In genomic region chr16:1493746-1494094, GRCh38 we compare ENCODE assay signal across 8 cellular contexts. TPM values are rescaled to one million over a fixed set of nuclear protein-coding genes. Genes with fewer than 3 reads are reported as not detected.
DNase-seq lines count a peak whose midpoint lies in the region; ATAC-seq and TF ChIP-seq lines count a peak whose summit lies in the region.

No MANE protein-coding gene starts in this region.

- peak overlapping the region; percentile 95 for H3K4me3 Mint-ChIP-seq in T-helper 17 cell

- DNase-seq in AG04450 (ENCODE audit: low read depth, low spot score) (no peak), T-helper 17 cell (no peak), fibroblast of mammary gland (ENCODE audit: low read depth) (no peak), omental fat pad (ENCODE audit: low spot score) (no peak), NCI-H1048 (lab: John Stamatoyannopoulos, UW) (no peak), cerebellum (ENCODE audit: low spot score) (no peak), AG08395 (ENCODE audit: low spot score) (no peak)

- peak overlapping the region; percentile 6 for H3K27ac Mint-ChIP-seq in T-helper 17 cell

- CTCF ChIA-PET in AG04450 (lab: Charles Lee) = interaction anchor here (1.3 kb wide), 1 partner anchor 22 kb away, joined by 6 read pairs; no protein-coding TSS in a partner anchor

- TF ChIP-seq CTCF in AG04450 (IDR thresholded peaks at IDR 0.05; ENCODE audit: low read depth, low read length) = no peak
- TF ChIP-seq CTCF in fibroblast of mammary gland (conservative IDR thresholded peaks at IDR 0.05; ENCODE audit: control insufficient read depth, insufficient read depth, low read depth, low read length) = no peak
- TF ChIP-seq CTCF in omental fat pad (IDR thresholded peaks at IDR 0.05) = no peak

- peaks cover 7% of the 10 kb centered on the region for H3K4me1 Mint-ChIP-seq in T-helper 17 cell

- peak; percentile 11 for ATAC-seq in GM21528 (IDR thresholded peaks at IDR 0.05; ENCODE audit: low FRiP score, unreplicated experiment)
- peak; percentile 15 for ATAC-seq in T-helper 17 cell
- peak; percentile 26 for ATAC-seq in omental fat pad (ENCODE audit: low FRiP score)

- no peaks in the 10 kb centered on the region for H3K27me3 Mint-ChIP-seq in T-helper 17 cell

- no peaks in the 10 kb centered on the region; the same call in 1 of the 2 replicates for H3K9me3 ChIP-seq in AG04450 (ENCODE audit: control insufficient read depth, insufficient read depth, low read length)
- no peaks in the 10 kb centered on the region for H3K9me3 ChIP-seq in T-helper 17 cell (ENCODE audit: control insufficient read depth, low read length, poor library complexity, severe bottlenecking)

- no peaks in the 10 kb centered on the region for H3K27me3 ChIP-seq in AG04450 (ENCODE audit: control insufficient read depth, insufficient read depth, low read length)

- POLR2A ChIA-PET in AG04450 (lab: Yijun Ruan, JAX) = interaction anchor here (1.1 to 1.4 kb wide), 2 partner anchors 73 to 184 kb away, joined by 3 read pairs; partner anchors contain the start of gene JPT2

- H3K27ac ChIP-seq in AG04450 (ENCODE audit: low read depth, low read length) = no peak overlapping the region

- no peaks in the 10 kb centered on the region for H3K36me3 Mint-ChIP-seq in T-helper 17 cell (ENCODE audit: low read depth)

- H3K4me3 ChIP-seq in AG04450 (ENCODE audit: low read depth, low read length) (peak overlapping the region; percentile 75), fibroblast of mammary gland (ENCODE audit: control insufficient read depth, low read depth, low read length) (peak overlapping the region; percentile 74)

RNA-seq across cellular contexts. Expression of gene TELO2, which starts 0.6 kb away (rescaled TPM):
- 6.2 and 7.4 TPM in 2 replicates for polyA plus RNA-seq in AG04450 (2011; rRNA removed)
- 2.6 and 3.5 TPM in 2 replicates for polyA minus RNA-seq in AG04450 (2011; rRNA and poly(A)+ RNA removed)
- total RNA-seq in T-helper 17 cell (10 to 100 TPM; 36.4 to 39.7 TPM), omental fat pad (10 to 100 TPM; 12.7 to 38.5 (median 22.2) TPM), cerebellum (17.7 TPM)

RNA-seq across cellular contexts. Expression of gene PTX4, which starts 5.0 kb away (rescaled TPM):
- not detected in 2 replicates for polyA plus RNA-seq in AG04450 (2011; rRNA removed)
- not detected in 2 replicates for polyA minus RNA-seq in AG04450 (2011; rRNA and poly(A)+ RNA removed)
- total RNA-seq in T-helper 17 cell = not detected
- not detected for total RNA-seq in omental fat pad
- total RNA-seq in cerebellum = not detected

RNA-seq across cellular contexts. Expression of gene CLCN7, which starts 18.9 kb away (rescaled TPM):
- 15.7 and 19.1 TPM in 2 replicates for polyA plus RNA-seq in AG04450 (2011; rRNA removed)
- 27.0 and 38.5 TPM in 2 replicates for polyA minus RNA-seq in AG04450 (2011; rRNA and poly(A)+ RNA removed)
- 100 to 1,000 TPM in 1 of 2 donors, 10 to 100 TPM in 1; 93.9 to 113 TPM for total RNA-seq in T-helper 17 cell
- total RNA-seq in omental fat pad = 10 to 100 TPM; 42.6 to 62.3 (median 52.2) TPM
- 37.5 TPM for total RNA-seq in cerebellum

RNA-seq across cellular contexts. Expression of gene TMEM204, which starts 39.7 kb away (rescaled TPM):
- polyA plus RNA-seq in AG04450 (2011; rRNA removed) = 6.2 and 8.4 TPM in 2 replicates
- 5.5 and 8.4 TPM in 2 replicates for polyA minus RNA-seq in AG04450 (2011; rRNA and poly(A)+ RNA removed)
- 10 to 100 TPM; 22.2 to 23.4 TPM for total RNA-seq in T-helper 17 cell
- 100 to 1,000 TPM in 1 of 4 donors, 10 to 100 TPM in 3; 21.4 to 141 (median 41.7) TPM for total RNA-seq in omental fat pad
- total RNA-seq in cerebellum = 3.3 TPM

RNA-seq across cellular contexts. Expression of gene CCDC154, which starts 49.4 kb away (rescaled TPM):
- 0.02 and 0.06 TPM in 2 replicates for polyA plus RNA-seq in AG04450 (2011; rRNA removed)
- not detected in 2 replicates for polyA minus RNA-seq in AG04450 (2011; rRNA and poly(A)+ RNA removed)
- total RNA-seq in T-helper 17 cell = 1 to 10 TPM; 1.3 to 3.6 TPM
- total RNA-seq in omental fat pad = 1 to 10 TPM in 1 of 4 donors, under 1 TPM in 3; 0.19 to 5.7 (median 0.37) TPM
- 1.00 TPM for total RNA-seq in cerebellum
